In genomic region chr9:91164724-91165520, GRCh38 we compare ENCODE assay signal across 1 cellular context.
TF ChIP-seq lines count a peak whose summit lies in the region.

No MANE protein-coding gene starts in this region.

TF ChIP-seq in K562, 482 proteins besides CTCF, POLR2A, EP300 and RAD21 (continued from another document and continues in another):
- peak; percentile 86 for TF ChIP-seq NCOR1 (IDR thresholded peaks at IDR 0.05)
- peak; percentile 87 for TF ChIP-seq ZBTB9 (CRISPR knock-in tag; IDR thresholded peaks at IDR 0.05)
- peak; percentile 87 for TF ChIP-seq CBFA2T2 (conservative IDR thresholded peaks at IDR 0.05)
- peak in 1 of 2 experiments; percentile 62; a peak in 1 of 4 replicates for TF ChIP-seq ETV6 (IDR thresholded peaks at IDR 0.05; ENCODE audit: borderline replicate concordance in 1 of 2, low read depth in 2 of 2, low read length in 1 of 2)
- no peak for TF ChIP-seq ETV6 (CRISPR knock-in tag; IDR thresholded peaks at IDR 0.05; ENCODE audit: borderline replicate concordance)
- no peak for TF ChIP-seq ZNF253 (CRISPR knock-in tag; conservative IDR thresholded peaks at IDR 0.05)
- TF ChIP-seq DMBX1 (CRISPR knock-in tag; IDR thresholded peaks at IDR 0.05; ENCODE audit: borderline replicate concordance): peak; percentile 31; the same call in 1 of the 2 replicates
- 0 out of 2 replicates have a peak, but pooled peaks have one; percentile 39 for TF ChIP-seq KLF6 (CRISPR knock-in tag; IDR thresholded peaks at IDR 0.05; ENCODE audit: borderline replicate concordance)
- TF ChIP-seq EP400 (IDR thresholded peaks at IDR 0.05): peak; percentile 75
- peak; percentile 87 for TF ChIP-seq L3MBTL2 (IDR thresholded peaks at IDR 0.05)
- TF ChIP-seq MEF2A (IDR thresholded peaks at IDR 0.05; ENCODE audit: control insufficient read depth, low read depth, low read length): peak; percentile 26; the same call in 1 of the 2 replicates
- TF ChIP-seq ZNF551 (CRISPR knock-in tag; IDR thresholded peaks at IDR 0.05): no peak
- no peak for TF ChIP-seq ZNF407 (IDR thresholded peaks at IDR 0.05; ENCODE audit: low read depth)
- TF ChIP-seq ATF4 (CRISPR knock-in tag; IDR thresholded peaks at IDR 0.05): no peak
- TF ChIP-seq VEZF1 (CRISPR knock-in tag; IDR thresholded peaks at IDR 0.05): 0 out of 2 replicates have a peak, but pooled peaks have one; percentile 13
- no peak for TF ChIP-seq FOXA3 (CRISPR knock-in tag; conservative IDR thresholded peaks at IDR 0.05 in 1 of 2, IDR thresholded peaks at IDR 0.05 in 1 of 2)
- TF ChIP-seq KLF10 (CRISPR knock-in tag; IDR thresholded peaks at IDR 0.05): no peak
- TF ChIP-seq ZBTB33 (CRISPR knock-in tag; IDR thresholded peaks at IDR 0.05): peak; percentile 56; the same call in 1 of the 2 replicates
- TF ChIP-seq SNIP1 (IDR thresholded peaks at IDR 0.05; ENCODE audit: low read depth): no peak
- TF ChIP-seq TEAD4 (IDR thresholded peaks at IDR 0.05; ENCODE audit: low read length): peak; percentile 88
- TF ChIP-seq TEAD4 (CRISPR knock-in tag; IDR thresholded peaks at IDR 0.05; ENCODE audit: borderline replicate concordance): no peak
- peak; percentile 65 for TF ChIP-seq FOS (IDR thresholded peaks at IDR 0.05; ENCODE audit: extremely low read depth, insufficient read length)
- 0 out of 6 replicates have a peak, but pooled peaks of 1 of the 3 experiments have one; percentile 29 for TF ChIP-seq ZBTB11 (CRISPR knock-in tag; IDR thresholded peaks at IDR 0.05)
- peak; percentile 87 for TF ChIP-seq GATA2 (CRISPR knock-in tag; IDR thresholded peaks at IDR 0.05)
- TF ChIP-seq MTA1 (IDR thresholded peaks at IDR 0.05; ENCODE audit: borderline replicate concordance): no peak
- 0 out of 4 replicates have a peak, but pooled peaks of 1 of the 2 experiments have one; percentile 28 for TF ChIP-seq FOXK2 (conservative IDR thresholded peaks at IDR 0.05 in 1 of 2, IDR thresholded peaks at IDR 0.05 in 1 of 2; ENCODE audit: low read depth in 2 of 2)
- TF ChIP-seq ZNF280A (IDR thresholded peaks at IDR 0.05; ENCODE audit: low read depth, partially characterized antibody): no peak
- peak; percentile 96 for TF ChIP-seq DPF2 (IDR thresholded peaks at IDR 0.05)
- TF ChIP-seq MBD1 (CRISPR knock-in tag; IDR thresholded peaks at IDR 0.05): no peak
- TF ChIP-seq THRA (IDR thresholded peaks at IDR 0.05): no peak
- no peak for TF ChIP-seq HOXB6 (CRISPR knock-in tag; IDR thresholded peaks at IDR 0.05; ENCODE audit: borderline replicate concordance)
- TF ChIP-seq MEF2D (tag; conservative IDR thresholded peaks at IDR 0.05; ENCODE audit: low read depth): 0 out of 2 replicates have a peak, but pooled peaks have one; percentile 21
- TF ChIP-seq TBL1XR1 (IDR thresholded peaks at IDR 0.05; ENCODE audit: low read length in 2 of 2): peak in 1 of 2 experiments; percentile 77; a peak in 2 of 4 replicates
- no peak for TF ChIP-seq PTRF (tag; IDR thresholded peaks at IDR 0.05)
- TF ChIP-seq PML (IDR thresholded peaks at IDR 0.05; ENCODE audit: low read length): peak; percentile 47; the same call in 1 of the 2 replicates
- TF ChIP-seq CBFA2T3 (IDR thresholded peaks at IDR 0.05): peak; percentile 93
- 0 out of 2 replicates have a peak, but pooled peaks have one; percentile 65 for TF ChIP-seq NCOA1 (IDR thresholded peaks at IDR 0.05; ENCODE audit: low read depth)
